8 cellular contexts compared by ENCODE assay signal in the genomic region with DNA sequence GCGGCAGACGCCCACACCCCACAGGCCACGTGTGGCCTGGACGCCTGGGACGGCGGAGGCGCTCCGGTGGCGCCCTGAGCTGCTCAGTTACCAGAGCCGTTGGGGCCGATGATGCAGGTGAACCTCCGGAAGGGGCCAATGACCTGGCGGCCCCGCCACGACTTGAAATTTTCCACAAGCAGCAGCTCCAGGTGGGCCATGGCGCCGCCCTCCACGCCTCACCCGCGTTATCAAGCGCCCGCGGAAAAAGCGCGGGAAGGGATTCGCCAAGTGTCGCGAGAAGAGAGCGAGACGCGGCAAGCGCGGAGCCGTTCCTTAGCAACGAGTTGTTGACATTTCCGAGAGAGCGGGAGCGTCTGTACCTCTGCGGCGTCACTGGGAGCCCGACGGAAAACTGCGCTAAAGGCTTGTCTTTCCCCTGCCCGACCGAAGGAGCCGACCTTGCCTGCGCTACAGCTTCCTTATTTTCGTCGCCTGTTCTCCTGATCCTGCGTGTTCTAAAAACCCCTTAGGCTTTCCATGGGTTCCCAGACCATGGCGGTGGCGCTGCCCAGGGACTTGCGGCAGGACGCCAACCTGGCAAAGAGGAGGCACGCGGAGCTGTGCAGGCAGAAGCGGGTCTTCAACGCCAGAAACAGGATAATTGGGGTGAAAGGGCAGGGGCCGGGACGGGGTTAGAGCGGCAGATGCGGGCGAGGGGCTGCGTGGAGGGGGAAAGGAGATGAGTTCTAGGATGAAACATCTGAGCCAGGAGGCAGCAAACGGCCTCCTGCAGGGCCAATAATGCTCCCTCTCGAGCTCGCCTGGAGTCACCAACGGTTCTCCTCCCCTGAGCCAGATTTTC. TPM values are rescaled to one million over a fixed set of nuclear protein-coding genes. Genes with fewer than 3 reads are reported as not detected.
A peak's percentile ranks its signal among the peaks of the same experiment; 100 is the strongest.
DNase-seq lines count a peak whose midpoint lies in the region; ATAC-seq and TF ChIP-seq lines count a peak whose summit lies in the region.

Gene RIBC2 (plus strand): TSS at position 326 of the 844 bp plus-strand sequence. CDS start 194 bp downstream, at position 520.
A gene with protein sequence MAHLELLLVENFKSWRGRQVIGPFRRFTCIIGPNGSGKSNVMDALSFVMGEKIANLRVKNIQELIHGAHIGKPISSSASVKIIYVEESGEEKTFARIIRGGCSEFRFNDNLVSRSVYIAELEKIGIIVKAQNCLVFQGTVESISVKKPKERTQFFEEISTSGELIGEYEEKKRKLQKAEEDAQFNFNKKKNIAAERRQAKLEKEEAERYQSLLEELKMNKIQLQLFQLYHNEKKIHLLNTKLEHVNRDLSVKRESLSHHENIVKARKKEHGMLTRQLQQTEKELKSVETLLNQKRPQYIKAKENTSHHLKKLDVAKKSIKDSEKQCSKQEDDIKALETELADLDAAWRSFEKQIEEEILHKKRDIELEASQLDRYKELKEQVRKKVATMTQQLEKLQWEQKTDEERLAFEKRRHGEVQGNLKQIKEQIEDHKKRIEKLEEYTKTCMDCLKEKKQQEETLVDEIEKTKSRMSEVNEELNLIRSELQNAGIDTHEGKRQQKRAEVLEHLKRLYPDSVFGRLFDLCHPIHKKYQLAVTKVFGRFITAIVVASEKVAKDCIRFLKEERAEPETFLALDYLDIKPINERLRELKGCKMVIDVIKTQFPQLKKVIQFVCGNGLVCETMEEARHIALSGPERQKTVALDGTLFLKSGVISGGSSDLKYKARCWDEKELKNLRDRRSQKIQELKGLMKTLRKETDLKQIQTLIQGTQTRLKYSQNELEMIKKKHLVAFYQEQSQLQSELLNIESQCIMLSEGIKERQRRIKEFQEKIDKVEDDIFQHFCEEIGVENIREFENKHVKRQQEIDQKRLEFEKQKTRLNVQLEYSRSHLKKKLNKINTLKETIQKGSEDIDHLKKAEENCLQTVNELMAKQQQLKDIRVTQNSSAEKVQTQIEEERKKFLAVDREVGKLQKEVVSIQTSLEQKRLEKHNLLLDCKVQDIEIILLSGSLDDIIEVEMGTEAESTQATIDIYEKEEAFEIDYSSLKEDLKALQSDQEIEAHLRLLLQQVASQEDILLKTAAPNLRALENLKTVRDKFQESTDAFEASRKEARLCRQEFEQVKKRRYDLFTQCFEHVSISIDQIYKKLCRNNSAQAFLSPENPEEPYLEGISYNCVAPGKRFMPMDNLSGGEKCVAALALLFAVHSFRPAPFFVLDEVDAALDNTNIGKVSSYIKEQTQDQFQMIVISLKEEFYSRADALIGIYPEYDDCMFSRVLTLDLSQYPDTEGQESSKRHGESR (minus strand): TSS at position 232 of the 844 bp plus-strand sequence. CDS start 32 bp downstream, at position 200.

- H3K27ac Mint-ChIP-seq in activated T-helper 1 cell treated with anti-CD3 and anti-CD28 coated beads, Interleukin-12 subunit alpha, Interleukin-12 subunit beta, Interleukin-2, Interleukin-4 antibody, amounts not matched to agents 30 ng/mL and 10 ng/mL and 1 ng/mL, durations not matched to agents 14 hours and 24 hours and 36 hours, result peak within 1 kb of the TSS; percentile 94
- H3K27ac Mint-ChIP-seq in natural killer cell, result peak within 1 kb of the TSS; percentile 18 to 88

- peaks cover 5% of the 10 kb centered on the region for H3K36me3 Mint-ChIP-seq in activated T-helper 1 cell treated with anti-CD3 and anti-CD28 coated beads, Interleukin-12 subunit alpha, Interleukin-12 subunit beta, Interleukin-2, Interleukin-4 antibody, amounts not matched to agents 30 ng/mL and 10 ng/mL and 1 ng/mL, durations not matched to agents 14 hours and 24 hours and 36 hours (ENCODE audit: low read depth)
- no peaks in the 10 kb centered on the region for H3K36me3 Mint-ChIP-seq in natural killer cell

- peak; percentile 68 for ATAC-seq in HG02588 (IDR thresholded peaks at IDR 0.05; ENCODE audit: unreplicated experiment)
- ATAC-seq in natural killer cell, result peak; percentile 65 to 94 (median 89)
- no peak for ATAC-seq in HG02884 (IDR thresholded peaks at IDR 0.05; ENCODE audit: unreplicated experiment)

- H3F3A ChIP-seq in OCI-LY1 (ENCODE audit: insufficient read depth, low read length), result no peaks in the 10 kb centered on the region

- H3K4me3 ChIP-seq in OCI-LY1 (ENCODE audit: low read depth, low read length, poor library complexity, severe bottlenecking), result peak within 1 kb of the TSS; percentile 68

- H3K9ac ChIP-seq in OCI-LY1 (ENCODE audit: low read length), result peak within 1 kb of the TSS; percentile 78

- H3K4me1 Mint-ChIP-seq in activated T-helper 1 cell treated with anti-CD3 and anti-CD28 coated beads, Interleukin-12 subunit alpha, Interleukin-12 subunit beta, Interleukin-2, Interleukin-4 antibody, amounts not matched to agents 30 ng/mL and 10 ng/mL and 1 ng/mL, durations not matched to agents 14 hours and 24 hours and 36 hours (ENCODE audit: low read depth), result peaks cover 13% of the 10 kb centered on the region
- H3K4me1 Mint-ChIP-seq in natural killer cell, result peaks cover 5 to 12% of the 10 kb centered on the region in 2 donors

- no peaks in the 10 kb centered on the region for H3K27me3 Mint-ChIP-seq in activated T-helper 1 cell treated with anti-CD3 and anti-CD28 coated beads, Interleukin-12 subunit alpha, Interleukin-12 subunit beta, Interleukin-2, Interleukin-4 antibody, amounts not matched to agents 30 ng/mL and 10 ng/mL and 1 ng/mL, durations not matched to agents 14 hours and 24 hours and 36 hours (ENCODE audit: insufficient read depth)
- no peaks in the 10 kb centered on the region for H3K27me3 Mint-ChIP-seq in natural killer cell (ENCODE audit: low read depth in 2 of 2)

- H3K79me2 ChIP-seq in OCI-LY1 (ENCODE audit: insufficient read depth, low read length), result no peaks in the 10 kb centered on the region

- H4K20me1 ChIP-seq in OCI-LY1 (ENCODE audit: insufficient read depth, low read length), result no peaks in the 10 kb centered on the region

- peaks cover 26% of the 10 kb centered on the region for H3K4me1 ChIP-seq in OCI-LY1 (ENCODE audit: insufficient read depth, low read length, severe bottlenecking)

- peaks cover 5% of the 10 kb centered on the region for H3K36me3 ChIP-seq in OCI-LY1 (ENCODE audit: insufficient read depth, low read length)

- peak within 1 kb of the TSS; percentile 88 for H3K4me3 Mint-ChIP-seq in activated T-helper 1 cell treated with anti-CD3 and anti-CD28 coated beads, Interleukin-12 subunit alpha, Interleukin-12 subunit beta, Interleukin-2, Interleukin-4 antibody, amounts not matched to agents 30 ng/mL and 10 ng/mL and 1 ng/mL, durations not matched to agents 14 hours and 24 hours and 36 hours
- peak within 1 kb of the TSS; percentile 74 for H3K4me3 Mint-ChIP-seq in natural killer cell

- H3K27me3 ChIP-seq in OCI-LY1 (ENCODE audit: insufficient read depth, low read length), result no peaks in the 10 kb centered on the region

- DNase-seq in Ammon's horn (ENCODE audit: low spot score) (peak; percentile 73), fibroblast of peridontal ligament (ENCODE audit: extremely low read depth) (peak; percentile 74), natural killer cell (peak; percentile 56)
- peak; percentile 85 for DNase-seq in activated T-helper 1 cell treated with anti-CD3 and anti-CD28 coated beads, Interleukin-12 subunit alpha, Interleukin-12 subunit beta, Interleukin-2, Interleukin-4 antibody, amounts not matched to agents 30 ng/mL and 10 ng/mL and 1 ng/mL, durations not matched to agents 14 hours and 24 hours and 36 hours (ENCODE audit: low spot score)
- peak; percentile 64 to 76 for DNase-seq in stimulated activated CD8-positive, alpha-beta memory T cell treated with anti-CD3 and anti-CD28 coated beads, Interleukin-7, amount 100 ng/mL, for 4 hours (ENCODE audit: low read depth in 2 of 2)

- TF ChIP-seq CTCF in OCI-LY1 (IDR thresholded peaks at IDR 0.05; ENCODE audit: low read length), result no peak
- no peak for TF ChIP-seq CTCF in natural killer cell (IDR thresholded peaks at IDR 0.05)

- H3K9me3 ChIP-seq in OCI-LY1 (ENCODE audit: low read length), result no peaks in the 10 kb centered on the region

- intact Hi-C loops in activated T-helper 1 cell treated with anti-CD3 and anti-CD28 coated beads, Interleukin-12 subunit alpha, Interleukin-12 subunit beta, Interleukin-2, Interleukin-4 antibody, amounts not matched to agents 30 ng/mL and 10 ng/mL and 1 ng/mL, durations not matched to agents 14 hours and 24 hours and 36 hours (cut with micrococcal nuclease), result loop anchor here (1.0 to 10.0 kb wide), 4 partner anchors 22 to 249 kb away; partner anchors contain the start of gene NUP50
- intact Hi-C loops in natural killer cell (cut with micrococcal nuclease), result no loop called here

- peak within 1 kb of the TSS; percentile 2 for H3K27ac ChIP-seq in OCI-LY1 (ENCODE audit: low read depth, low read length, poor library complexity, severe bottlenecking)

- H3K4me2 ChIP-seq in OCI-LY1 (ENCODE audit: low read length), result peak within 1 kb of the TSS; percentile 81

- H3K9me3 Mint-ChIP-seq in activated T-helper 1 cell treated with anti-CD3 and anti-CD28 coated beads, Interleukin-12 subunit alpha, Interleukin-12 subunit beta, Interleukin-2, Interleukin-4 antibody, amounts not matched to agents 30 ng/mL and 10 ng/mL and 1 ng/mL, durations not matched to agents 14 hours and 24 hours and 36 hours, result no peaks in the 10 kb centered on the region
- H3K9me3 Mint-ChIP-seq in natural killer cell, result no peaks in the 10 kb centered on the region

- no peaks in the 10 kb centered on the region for H3K9me2 ChIP-seq in OCI-LY1 (ENCODE audit: low read depth, low read length)

- no peak within 1 kb of the TSS for H2AFZ ChIP-seq in OCI-LY1 (ENCODE audit: low read length)

RNA-seq across cellular contexts. Expression of gene RIBC2, which starts in this region (rescaled TPM):
- total RNA-seq in activated T-helper 1 cell treated with anti-CD3 and anti-CD28 coated beads, Interleukin-12 subunit alpha, Interleukin-12 subunit beta, Interleukin-2, Interleukin-4 antibody, amounts not matched to agents 30 ng/mL and 10 ng/mL and 1 ng/mL, durations not matched to agents 14 hours and 24 hours and 36 hours, result 10.6 and 12.6 TPM in 2 replicates
- total RNA-seq in natural killer cell, result under 1 TPM in 2 of 3 donors, not detected in 1; 0.38 to 0.86 TPM

RNA-seq across cellular contexts. Expression of the second gene that starts in this region (rescaled TPM):
- 0.44 and 0.83 TPM in 2 replicates for total RNA-seq in activated T-helper 1 cell treated with anti-CD3 and anti-CD28 coated beads, Interleukin-12 subunit alpha, Interleukin-12 subunit beta, Interleukin-2, Interleukin-4 antibody, amounts not matched to agents 30 ng/mL and 10 ng/mL and 1 ng/mL, durations not matched to agents 14 hours and 24 hours and 36 hours
- under 1 TPM in 2 of 3 donors, not detected in 1; 0.07 to 0.09 TPM for total RNA-seq in natural killer cell

Comparison
In these comparisons a context has a peak if more than half of its experiments do, and no peak if none do; other contexts are left out.
1. Peak in DNase-seq and ATAC-seq in natural killer cell; RNA of the genes that start here not detected or under 1 TPM.